In genomic region chr11:128520886-128521696, GRCh38 we compare ENCODE assay signal across 8 cellular contexts.
A peak's percentile ranks its signal among the peaks of the same experiment; 100 is the strongest.
DNase-seq lines count a peak whose midpoint lies in the region; ATAC-seq lines count a peak whose summit lies in the region.

No MANE protein-coding gene starts in this region.

- H3K36me3 ChIP-seq in iPS DF 6.9 (ENCODE audit: control insufficient read depth, insufficient read depth, low read length) = no peaks in the 10 kb centered on the region

- peaks cover 33% of the 10 kb centered on the region for H3K36me3 Mint-ChIP-seq in activated T-cell treated with anti-CD3 and anti-CD28 coated beads, Interleukin-2, amount 50 U/mL, for 4 hours (ENCODE audit: insufficient read depth)

- peak overlapping the region; percentile 84; the same call in 1 of the 2 replicates for H3K4me3 ChIP-seq in iPS DF 6.9 (ENCODE audit: low read length)

- H3K9me3 ChIP-seq in iPS DF 6.9 (ENCODE audit: control insufficient read depth, insufficient read depth, low read length) = no peaks in the 10 kb centered on the region

- peaks cover 60% of the 10 kb centered on the region for H3K4me1 Mint-ChIP-seq in activated T-cell treated with anti-CD3 and anti-CD28 coated beads, Interleukin-2, amount 50 U/mL, for 4 hours (ENCODE audit: low read depth)

- no CpG with 5 or more reads among the region's 12 CpGs for WGBS in iPS DF 6.9 (ENCODE audit: insufficient coverage, insufficient read length)

- no peak for ATAC-seq in activated CD4-positive, CD25-positive, alpha-beta regulatory T cell treated with anti-CD3 and anti-CD28 coated beads, Interleukin-2, amount 50 U/mL, for 24 hours
- no peak for ATAC-seq in activated T-cell treated with anti-CD3 and anti-CD28 coated beads, Interleukin-2, amount 50 U/mL, for 4 hours
- no peak for ATAC-seq in GM18867 (IDR thresholded peaks at IDR 0.05; ENCODE audit: unreplicated experiment)
- no peak for ATAC-seq in HG03439 (IDR thresholded peaks at IDR 0.05; ENCODE audit: unreplicated experiment)

- peaks cover 2% of the 10 kb centered on the region for H3K4me1 ChIP-seq in iPS DF 6.9 (ENCODE audit: control insufficient read depth, insufficient read depth, low read length)

- no peak overlapping the region for H3K27ac ChIP-seq in iPS DF 6.9 (ENCODE audit: low read length)
- H3K27ac ChIP-seq in substantia nigra (ENCODE audit: low read depth, low read length, poor library complexity, severe bottlenecking) = peak overlapping the region; percentile 77

- H3K9me3 Mint-ChIP-seq in activated T-cell treated with anti-CD3 and anti-CD28 coated beads, Interleukin-2, amount 50 U/mL, for 4 hours = no peaks in the 10 kb centered on the region

- H3K4me3 Mint-ChIP-seq in activated T-cell treated with anti-CD3 and anti-CD28 coated beads, Interleukin-2, amount 50 U/mL, for 4 hours = peak overlapping the region; percentile 97

- no peaks in the 10 kb centered on the region for H3K27me3 Mint-ChIP-seq in activated T-cell treated with anti-CD3 and anti-CD28 coated beads, Interleukin-2, amount 50 U/mL, for 4 hours (ENCODE audit: low read depth)

- peak; percentile 59 for DNase-seq in activated CD4-positive, CD25-positive, alpha-beta regulatory T cell treated with anti-CD3 and anti-CD28 coated beads, Interleukin-2, amount 50 U/mL, for 72 hours
- no peak for DNase-seq in activated T-cell treated with anti-CD3 and anti-CD28 coated beads, Interleukin-2, amount 50 U/mL, for 4 hours
- DNase-seq in iPS DF 6.9 (ENCODE audit: low read depth, low spot score) (no peak), substantia nigra (lab: John Stamatoyannopoulos, UW) (no peak), NCI-H1092 (lab: John Stamatoyannopoulos, UW) (no peak)

- H3K27me3 ChIP-seq in iPS DF 6.9 (ENCODE audit: control insufficient read depth, insufficient read depth, low read length) = 0 out of 2 replicates have a peak, but pooled peaks cover 1% of the 10 kb centered on the region
